Comparison of ENCODE assay signal across 11 cellular contexts in genomic region chr5:169778622-169779596, GRCh38.
DNase-seq lines count a peak whose midpoint lies in the region; ATAC-seq and TF ChIP-seq lines count a peak whose summit lies in the region.
"Had no signal": no experiment of that assay in that cellular context is flagged by ENCODE, and none has a peak within 500 bp of the region (broad histone marks: within the 10 kb centered on the region; RNA-seq: fewer than 3 reads in every experiment).

No MANE protein-coding gene starts in this region.

- no peak overlapping the region for H3K4me3 Mint-ChIP-seq in T-helper 1 cell treated with Interleukin-12 subunit alpha and Interleukin-12 subunit beta and Interleukin-4 antibody, amounts not matched to agents 30 μg/mL and 1 μg/mL, for 36 hours
- H3K4me3 Mint-ChIP-seq in IgD-negative memory B cell (no peak overlapping the region), chondrocyte (ENCODE audit: unreplicated experiment) (no peak overlapping the region)
- H3K4me3 Mint-ChIP-seq: dendritic cell treated with granulocyte-macrophage colony-stimulating factor and Interleukin-4, amounts not matched to agents 40 ng/mL and 50 ng/mL, for 4 days had no signal

- peak; percentile 88 for ATAC-seq in HG02642 (IDR thresholded peaks at IDR 0.05; ENCODE audit: poor library complexity, unreplicated experiment)
- peak; percentile 29 for ATAC-seq in omental fat pad (ENCODE audit: low FRiP score)

- no peaks in the 10 kb centered on the region for H3K9me3 ChIP-seq in hepatocyte (ENCODE audit: low read depth)

- H3K27ac ChIP-seq in hepatocyte: no peak overlapping the region
- H3K27ac ChIP-seq: skin epidermis had no signal

- TF ChIP-seq CTCF in omental fat pad (IDR thresholded peaks at IDR 0.05) (no peak), chondrocyte (IDR thresholded peaks at IDR 0.05) (no peak), hepatocyte (IDR thresholded peaks at IDR 0.05; ENCODE audit: poor library complexity) (no peak)

- H2AFZ ChIP-seq in hepatocyte: no peak overlapping the region

- H3K27me3 ChIP-seq in hepatocyte: no peaks in the 10 kb centered on the region

- H3K9me3 Mint-ChIP-seq in T-helper 1 cell treated with Interleukin-12 subunit alpha and Interleukin-12 subunit beta and Interleukin-4 antibody, amounts not matched to agents 30 μg/mL and 1 μg/mL, for 36 hours: no peaks in the 10 kb centered on the region
- H3K9me3 Mint-ChIP-seq in IgD-negative memory B cell: no peaks in the 10 kb centered on the region
- H3K9me3 Mint-ChIP-seq in chondrocyte (ENCODE audit: low read depth): no peaks in the 10 kb centered on the region
- H3K9me3 Mint-ChIP-seq: dendritic cell treated with granulocyte-macrophage colony-stimulating factor and Interleukin-4, amounts not matched to agents 40 ng/mL and 50 ng/mL, for 4 days had no signal

- peak overlapping the region; percentile 5 for H3K27ac Mint-ChIP-seq in T-helper 1 cell treated with Interleukin-12 subunit alpha and Interleukin-12 subunit beta and Interleukin-4 antibody, amounts not matched to agents 30 μg/mL and 1 μg/mL, for 36 hours
- peak overlapping the region; percentile 11 to 90 (median 71) for H3K27ac Mint-ChIP-seq in IgD-negative memory B cell
- H3K27ac Mint-ChIP-seq in chondrocyte (ENCODE audit: unreplicated experiment): no peak overlapping the region
- H3K27ac Mint-ChIP-seq: dendritic cell treated with granulocyte-macrophage colony-stimulating factor and Interleukin-4, amounts not matched to agents 40 ng/mL and 50 ng/mL, for 4 days had no signal

- no peaks in the 10 kb centered on the region for H3K4me1 ChIP-seq in hepatocyte (ENCODE audit: insufficient read depth)

- no peaks in the 10 kb centered on the region for H3K27me3 Mint-ChIP-seq in T-helper 1 cell treated with Interleukin-12 subunit alpha and Interleukin-12 subunit beta and Interleukin-4 antibody, amounts not matched to agents 30 μg/mL and 1 μg/mL, for 36 hours (ENCODE audit: low read depth)
- H3K27me3 Mint-ChIP-seq in IgD-negative memory B cell (no peaks in the 10 kb centered on the region), chondrocyte (ENCODE audit: low read depth) (no peaks in the 10 kb centered on the region)
- H3K27me3 Mint-ChIP-seq: dendritic cell treated with granulocyte-macrophage colony-stimulating factor and Interleukin-4, amounts not matched to agents 40 ng/mL and 50 ng/mL, for 4 days had no signal

- DNase-seq in T-helper 1 cell (no peak), omental fat pad (ENCODE audit: low spot score) (no peak), chondrocyte (ENCODE audit: low spot score) (no peak), NCI-H2029 treated with DMSO at 0.1 percent for 48 hours (lab: John Stamatoyannopoulos, UW) (no peak), hepatocyte (ENCODE audit: low spot score) (no peak)
- DNase-seq: kidney had no signal

- H3K4me3 ChIP-seq in hepatocyte: no peak overlapping the region
- H3K4me3 ChIP-seq: skin epidermis had no signal

- H3K36me3 ChIP-seq in hepatocyte (replicated peaks; ENCODE audit: insufficient read depth, low read depth): no peaks in the 10 kb centered on the region

- no peak overlapping the region for H3K4me2 ChIP-seq in hepatocyte

- H3K79me2 ChIP-seq in hepatocyte: no peaks in the 10 kb centered on the region

- WGBS in hepatocyte (ENCODE audit: low lambda C conversion rate, missing lambda C conversion rate): 88% methylated on average over 7 of the region's 7 CpGs

- peaks cover 18% of the 10 kb centered on the region for H3K4me1 Mint-ChIP-seq in T-helper 1 cell treated with Interleukin-12 subunit alpha and Interleukin-12 subunit beta and Interleukin-4 antibody, amounts not matched to agents 30 μg/mL and 1 μg/mL, for 36 hours (ENCODE audit: low read depth)
- H3K4me1 Mint-ChIP-seq in IgD-negative memory B cell (peaks cover 16 to 23% (median 21%) of the 10 kb centered on the region in 3 donors), chondrocyte (ENCODE audit: low read depth) (no peaks in the 10 kb centered on the region)

- H3K36me3 Mint-ChIP-seq in T-helper 1 cell treated with Interleukin-12 subunit alpha and Interleukin-12 subunit beta and Interleukin-4 antibody, amounts not matched to agents 30 μg/mL and 1 μg/mL, for 36 hours (ENCODE audit: low read depth): peaks cover 21% of the 10 kb centered on the region
- H3K36me3 Mint-ChIP-seq in IgD-negative memory B cell (peaks cover 9% of the 10 kb centered on the region), chondrocyte (ENCODE audit: low read depth) (no peaks in the 10 kb centered on the region)

- H4K20me1 ChIP-seq in hepatocyte (ENCODE audit: insufficient read depth, poor library complexity, severe bottlenecking): no peaks in the 10 kb centered on the region

- no peaks in the 10 kb centered on the region for H3K9me2 ChIP-seq in hepatocyte (replicated peaks; ENCODE audit: insufficient read depth)
